In genomic region chr9:8332296-8332695, GRCh38 we compare ENCODE assay signal across 13 cellular contexts.
DNase-seq lines count a peak whose midpoint lies in the region; ATAC-seq and TF ChIP-seq lines count a peak whose summit lies in the region.
"Had no signal": no experiment of that assay in that cellular context is flagged by ENCODE, and none has a peak within 500 bp of the region (broad histone marks: within the 10 kb centered on the region; RNA-seq: fewer than 3 reads in every experiment).

No MANE protein-coding gene starts in this region.

- H3K4me2 ChIP-seq in mesendoderm (ENCODE audit: low read length) (no peak overlapping the region), smooth muscle cell (peak overlapping the region; percentile 23), OCI-LY7 (ENCODE audit: low read length) (no peak overlapping the region)
- H3K4me2 ChIP-seq: BLaER1 treated with 17β-estradiol and CSF1 and Interleukin-3, amounts not matched to agents 10 nM and 100 nM had no signal

- no peaks in the 10 kb centered on the region for H4K20me1 ChIP-seq in smooth muscle cell (ENCODE audit: low read depth)
- no peaks in the 10 kb centered on the region for H4K20me1 ChIP-seq in OCI-LY7 (ENCODE audit: insufficient read depth, low read length)
- H4K20me1 ChIP-seq: BLaER1 treated with 17β-estradiol and CSF1 and Interleukin-3, amounts not matched to agents 10 nM and 100 nM had no signal

- H3K9me2 ChIP-seq in OCI-LY7 (ENCODE audit: insufficient read depth, low read length): no peaks in the 10 kb centered on the region

- H3K79me2 ChIP-seq in mesendoderm (ENCODE audit: control insufficient read depth, insufficient read depth, low read length) (no peaks in the 10 kb centered on the region), smooth muscle cell (ENCODE audit: low read depth) (no peaks in the 10 kb centered on the region), OCI-LY7 (ENCODE audit: insufficient read depth, low read depth, low read length) (no peaks in the 10 kb centered on the region)

- H2BK120ac ChIP-seq in mesendoderm (ENCODE audit: low read depth, low read length): no peak overlapping the region

- H3K9ac ChIP-seq in mesendoderm (ENCODE audit: low read length) (no peak overlapping the region), smooth muscle cell (ENCODE audit: low read depth) (no peak overlapping the region)
- H3K9ac ChIP-seq: BLaER1 treated with 17β-estradiol and CSF1 and Interleukin-3, amounts not matched to agents 10 nM and 100 nM had no signal

- H3K4me1 ChIP-seq in mesendoderm (ENCODE audit: control insufficient read depth, low read depth, low read length) (peaks cover 7% of the 10 kb centered on the region), smooth muscle cell (ENCODE audit: low read depth) (no peaks in the 10 kb centered on the region), OCI-LY7 (ENCODE audit: insufficient read depth, low read length, poor library complexity, severe bottlenecking) (no peaks in the 10 kb centered on the region)

- no peak overlapping the region for H3K4ac ChIP-seq in mesendoderm (ENCODE audit: low read depth, low read length)

- H3K56ac ChIP-seq in mesendoderm (ENCODE audit: low read length): no peak overlapping the region

- peak; percentile 31 for DNase-seq in astrocyte of the hippocampus (ENCODE audit: low read depth, low spot score)
- peak; percentile 67 for DNase-seq in glomerular visceral epithelial cell (ENCODE audit: extremely low spot score)
- peak; percentile 82 for DNase-seq in mesendoderm
- DNase-seq in smooth muscle cell (lab: John Stamatoyannopoulos, UW; ENCODE audit: unreplicated experiment): no peak
- DNase-seq in OCI-LY7 (ENCODE audit: low spot score): no peak
- DNase-seq: CD8-positive, alpha-beta T cell; DMS 273 treated with DMSO at 0.1 percent for 48 hours; H9 had no signal

- no peak overlapping the region for H3K18ac ChIP-seq in mesendoderm (ENCODE audit: low read length)

- H2BK5ac ChIP-seq in mesendoderm (ENCODE audit: low read length): no peak overlapping the region

- CTCF ChIA-PET in OCI-LY7 (lab: Charles Lee; ENCODE audit: unreplicated experiment): no interaction called here

- H3K9me3 ChIP-seq in smooth muscle cell (replicated peaks; ENCODE audit: low read depth): no peaks in the 10 kb centered on the region
- H3K9me3 ChIP-seq in OCI-LY7 (ENCODE audit: low read length): no peaks in the 10 kb centered on the region

- no peaks in the 10 kb centered on the region for H3K79me1 ChIP-seq in mesendoderm (ENCODE audit: low read length)

- H2AFZ ChIP-seq in smooth muscle cell (ENCODE audit: low read depth): no peak overlapping the region
- H2AFZ ChIP-seq in OCI-LY7 (ENCODE audit: low read length): no peak overlapping the region

- no peak overlapping the region for H2BK15ac ChIP-seq in mesendoderm (replicated peaks; ENCODE audit: low read depth)

- intact Hi-C loops in OCI-LY7 (cut with micrococcal nuclease; ENCODE audit: unreplicated experiment): no loop called here

- no peak overlapping the region for H4K8ac ChIP-seq in mesendoderm (ENCODE audit: low read depth, low read length)

- H3K27me3 ChIP-seq in mesendoderm (ENCODE audit: insufficient read depth, low read length, poor library complexity) (no peaks in the 10 kb centered on the region), smooth muscle cell (ENCODE audit: low read depth) (no peaks in the 10 kb centered on the region)
- H3K27me3 ChIP-seq: BLaER1 treated with 17β-estradiol and CSF1 and Interleukin-3, amounts not matched to agents 10 nM and 100 nM had no signal

- no CpG with 5 or more reads among the region's 3 CpGs for WGBS in mesendoderm (ENCODE audit: extremely low coverage, insufficient coverage, low lambda C conversion rate)
- 31% methylated on average over 3 of the region's 3 CpGs for WGBS in smooth muscle cell (ENCODE audit: low lambda C conversion rate)

- H3K27ac ChIP-seq in mesendoderm (ENCODE audit: low read depth, low read length) (no peak overlapping the region), smooth muscle cell (ENCODE audit: low read depth) (peak overlapping the region; percentile 34), OCI-LY7 (ENCODE audit: low read depth, low read length, poor library complexity, severe bottlenecking) (no peak overlapping the region)
- H3K27ac ChIP-seq: BLaER1 treated with 17β-estradiol and CSF1 and Interleukin-3, amounts not matched to agents 10 nM and 100 nM; HL-60 had no signal

- H3K4me3 ChIP-seq in mesendoderm (ENCODE audit: low read length) (no peak overlapping the region), smooth muscle cell (no peak overlapping the region), OCI-LY7 (ENCODE audit: low read depth, low read length, poor library complexity, severe bottlenecking) (no peak overlapping the region)
- H3K4me3 ChIP-seq: BLaER1 treated with 17β-estradiol and CSF1 and Interleukin-3, amounts not matched to agents 10 nM and 100 nM had no signal

- BruUV-seq in OCI-LY7 (replicated peaks; lab: Mats Ljungman, UMichigan): no TSS peak

- no peaks in the 10 kb centered on the region for H3F3A ChIP-seq in smooth muscle cell (ENCODE audit: low read depth)

- no peak overlapping the region for H3K23ac ChIP-seq in mesendoderm (ENCODE audit: low read length)

- H3K36me3 ChIP-seq in mesendoderm (ENCODE audit: control insufficient read depth, insufficient read depth, low read length) (no peaks in the 10 kb centered on the region), smooth muscle cell (ENCODE audit: low read depth) (no peaks in the 10 kb centered on the region), OCI-LY7 (ENCODE audit: insufficient read depth, low read length) (no peaks in the 10 kb centered on the region)

- H2AK5ac ChIP-seq in mesendoderm (ENCODE audit: low read length): no peak overlapping the region

- no peak overlapping the region for H4K5ac ChIP-seq in mesendoderm (ENCODE audit: low read length)

- TF ChIP-seq CTCF in smooth muscle cell (IDR thresholded peaks at IDR 0.05; ENCODE audit: borderline replicate concordance, insufficient read depth, poor library complexity, severe bottlenecking) (no peak), OCI-LY7 (conservative IDR thresholded peaks at IDR 0.05; ENCODE audit: low read length) (no peak)

- POLR2A ChIA-PET in OCI-LY7 (lab: Charles Lee): no interaction called here

- no peak for ATAC-seq in GM21526 (IDR thresholded peaks at IDR 0.05; ENCODE audit: low FRiP score, unreplicated experiment)
- ATAC-seq in HG03342 (IDR thresholded peaks at IDR 0.05; ENCODE audit: unreplicated experiment): no peak
- ATAC-seq in GM19455 (IDR thresholded peaks at IDR 0.05; ENCODE audit: unreplicated experiment): no peak
- ATAC-seq: CD8-positive, alpha-beta T cell had no signal

Comparison
In these comparisons a context has a peak if more than half of its experiments do, and no peak if none do; other contexts are left out.
1. DNase-seq: peak in astrocyte of the hippocampus (single experiment), glomerular visceral epithelial cell (single experiment) and mesendoderm (single experiment); none in smooth muscle cell (single experiment) and OCI-LY7 (single experiment).